In the genomic region with DNA sequence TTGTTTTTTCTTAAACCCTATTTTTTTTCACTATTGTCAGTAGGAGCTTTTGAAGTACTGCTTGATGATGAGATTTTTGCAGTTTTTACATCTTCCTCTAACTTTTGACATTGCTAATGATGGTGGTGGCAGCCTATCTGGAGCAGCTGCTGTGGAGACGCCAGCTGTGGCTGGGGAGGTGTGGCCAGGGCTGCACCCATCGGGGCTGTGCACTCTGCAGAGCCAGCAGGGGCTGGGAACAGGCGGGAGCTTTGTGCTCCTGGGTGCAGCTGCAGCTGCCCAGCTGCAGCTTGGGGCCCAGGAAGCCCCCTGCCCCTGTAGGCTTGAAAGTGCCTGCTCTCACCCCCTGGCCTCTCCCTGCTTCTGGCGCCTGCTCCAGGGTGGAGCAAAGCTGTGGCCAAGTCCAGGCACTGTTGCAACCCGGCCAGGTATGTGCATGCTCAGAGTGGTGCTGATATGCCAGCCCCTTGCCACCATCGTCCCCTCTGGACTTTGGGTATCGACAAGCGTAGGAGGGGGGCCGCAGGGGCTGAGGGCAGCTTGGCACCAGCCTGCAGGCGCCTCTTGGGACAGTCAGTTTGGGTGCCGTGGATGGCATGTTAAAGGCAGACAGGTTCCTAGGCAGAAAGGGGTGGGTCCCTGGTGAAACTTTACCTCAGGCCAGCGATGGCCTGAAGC, we compare ENCODE assay signal across 19 cellular contexts.
"Had no signal": no experiment of that assay in that cellular context is flagged by ENCODE, and none has a peak within 500 bp of the region (broad histone marks: within the 10 kb centered on the region; RNA-seq: fewer than 3 reads in every experiment).

No MANE protein-coding gene starts in this region.

- H3K4me1 ChIP-seq: breast epithelium, left lung, neural progenitor cell had no signal

- H3K9ac ChIP-seq: neural progenitor cell had no signal

- H2AFZ ChIP-seq: neural progenitor cell had no signal

- H3K27me3 ChIP-seq: adrenal gland, breast epithelium, left lung, neural progenitor cell, ovary, tibial nerve, vagina had no signal

- H3K27ac ChIP-seq: adrenal gland, breast epithelium, left lung, neural progenitor cell, ovary, tibial nerve, vagina, WERI-Rb-1 had no signal

- ATAC-seq: activated CD4-positive, alpha-beta T cell treated with anti-CD3 and anti-CD28 coated beads for 36 hours; activated naive CD4-positive, alpha-beta T cell treated with anti-CD3 and anti-CD28 coated beads, Interleukin-2, amount 50 U/mL, for 72 hours; effector memory CD8-positive, alpha-beta T cell; left lung had no signal

- H3K4me3 ChIP-seq: adrenal gland, breast epithelium, left lung, neural progenitor cell, ovary, tibial nerve, vagina had no signal

- H3K4me2 ChIP-seq: neural progenitor cell had no signal

- H3K9me3 ChIP-seq: adrenal gland, breast epithelium, ovary, vagina had no signal

- DNase-seq: activated CD4-positive, alpha-beta T cell treated with anti-CD3 and anti-CD28 coated beads for 36 hours; activated CD4-positive, alpha-beta T cell treated with anti-CD3 and anti-CD28 coated beads, Interleukin-2, amount 50 U/mL, for 48 hours; activated gamma-delta T cell treated with Interleukin-2 at 50 U/mL for 16 hours; adrenal gland; dermis blood vessel endothelial cell; effector memory CD8-positive, alpha-beta T cell; foreskin fibroblast; kidney; left lung; ovary; stimulated activated CD4-positive, alpha-beta T cell treated with anti-CD3 and anti-CD28 coated beads, Interleukin-12 subunit alpha, Interleukin-12 subunit beta, amount 100 ng/mL, for 4 hours; stimulated activated CD4-positive, alpha-beta T cell treated with anti-CD3 and anti-CD28 coated beads, Interleukin-1b, Interleukin-23, amount 100 ng/mL, for 48 hours; stimulated activated naive CD4-positive, alpha-beta T cell treated with Interleukin-2 at 50 U/mL for 16 hours; WERI-Rb-1 had no signal

- H3K36me3 ChIP-seq: adrenal gland, breast epithelium, neural progenitor cell, ovary, WERI-Rb-1 had no signal
